24 cellular contexts compared by ENCODE assay signal in the genomic region with DNA sequence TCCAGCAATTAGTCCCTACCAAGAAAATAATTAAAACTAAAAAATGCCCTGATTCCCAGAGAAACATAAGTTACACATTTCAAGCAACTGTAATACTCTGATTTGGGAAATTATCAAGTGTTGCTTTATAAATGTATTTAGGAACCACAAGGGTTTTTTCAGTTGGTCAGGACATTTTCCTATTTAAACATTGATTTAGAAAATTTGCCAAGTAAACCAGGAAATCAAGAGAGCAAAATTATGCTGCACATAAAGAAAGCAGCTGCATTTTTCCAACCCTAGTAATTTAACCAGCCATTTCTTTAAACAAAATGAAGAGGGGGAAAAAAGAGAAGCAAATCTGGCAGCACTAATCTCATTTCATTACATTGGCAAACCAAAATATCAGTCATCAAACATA.
"Had no signal": no experiment of that assay in that cellular context is flagged by ENCODE, and none has a peak within 500 bp of the region (broad histone marks: within the 10 kb centered on the region; RNA-seq: fewer than 3 reads in every experiment).

No MANE protein-coding gene starts in this region.

- DNase-seq: effector memory CD4-positive, alpha-beta T cell; erythroblast; esophagus squamous epithelium; head of caudate nucleus; left lung; mesenchymal stem cell; mucosa of descending colon; naive B cell; right cardiac atrium; sigmoid colon; stimulated activated CD4-positive, alpha-beta T cell treated with anti-CD3 and anti-CD28 coated beads, Interleukin-15, amount 100 ng/mL, for 24 hours; stimulated activated CD4-positive, alpha-beta T cell treated with anti-CD3 and anti-CD28 coated beads, Interleukin-2, amount 100 ng/mL, for 48 hours; stimulated activated naive B cell treated with anti-CD40 and anti-IgM and Interleukin-4, amounts not matched to agents 10 μg/mL and 1 μg/mL and 100 μg/mL, for 72 hours had no signal

- H3K4me3 Mint-ChIP-seq: mesothelial cell of epicardium; naive B cell; natural killer cell treated with Interleukin-12 subunit alpha and Interleukin-12 subunit beta and Interleukin-15 and Interleukin-18, amount 100 ng/mL, for 72 hours; neural crest cell; stimulated activated naive B cell treated with anti-CD40 and anti-IgM and Interleukin-4, amounts not matched to agents 10 μg/mL and 1 μg/mL and 100 μg/mL, for 72 hours; stimulated activated naive CD8-positive, alpha-beta T cell treated with anti-CD3 and anti-CD28 coated beads, Interleukin-15, Interleukin-2, amounts not matched to agents 100 ng/mL and 50 ng/mL, for 24 hours had no signal

- H3K36me3 ChIP-seq: esophagus squamous epithelium, left lung, neutrophil, prostate gland, sigmoid colon, thyroid gland had no signal

- H3K4me3 ChIP-seq: coronary artery, esophagus squamous epithelium, left lung, mucosa of descending colon, prostate gland, sigmoid colon, thyroid gland had no signal

- H3K27me3 ChIP-seq: esophagus squamous epithelium, left lung, neutrophil, sigmoid colon, thyroid gland had no signal

- H3K27me3 Mint-ChIP-seq: natural killer cell treated with Interleukin-12 subunit alpha and Interleukin-12 subunit beta and Interleukin-15 and Interleukin-18, amount 100 ng/mL, for 72 hours; stimulated activated naive CD8-positive, alpha-beta T cell treated with anti-CD3 and anti-CD28 coated beads, Interleukin-15, Interleukin-2, amounts not matched to agents 100 ng/mL and 50 ng/mL, for 24 hours had no signal

- H3K36me3 Mint-ChIP-seq: naive B cell; natural killer cell treated with Interleukin-12 subunit alpha and Interleukin-12 subunit beta and Interleukin-15 and Interleukin-18, amount 100 ng/mL, for 72 hours; stimulated activated naive B cell treated with anti-CD40 and anti-IgM and Interleukin-4, amounts not matched to agents 10 μg/mL and 1 μg/mL and 100 μg/mL, for 72 hours had no signal

- H3K4me1 ChIP-seq: left lung, prostate gland had no signal

- ATAC-seq: mucosa of descending colon; natural killer cell treated with Interleukin-12 subunit alpha and Interleukin-12 subunit beta and Interleukin-15 and Interleukin-18, amount 100 ng/mL, for 72 hours; right cardiac atrium; stimulated activated naive B cell treated with anti-CD40 and anti-IgM and Interleukin-4, amounts not matched to agents 10 μg/mL and 1 μg/mL and 100 μg/mL, for 72 hours had no signal

- H3K9me3 Mint-ChIP-seq: stimulated activated naive CD8-positive, alpha-beta T cell treated with anti-CD3 and anti-CD28 coated beads, Interleukin-15, Interleukin-2, amounts not matched to agents 100 ng/mL and 50 ng/mL, for 24 hours had no signal

- FAIRE-seq: endothelial cell of umbilical vein, frontal cortex, keratinocyte had no signal

- H3K4me1 Mint-ChIP-seq: naive B cell; stimulated activated naive B cell treated with anti-CD40 and anti-IgM and Interleukin-4, amounts not matched to agents 10 μg/mL and 1 μg/mL and 100 μg/mL, for 72 hours had no signal

- H3K9me3 ChIP-seq: esophagus squamous epithelium, neutrophil, prostate gland, thyroid gland had no signal

- H3K27ac Mint-ChIP-seq: mesothelial cell of epicardium; naive B cell; natural killer cell treated with Interleukin-12 subunit alpha and Interleukin-12 subunit beta and Interleukin-15 and Interleukin-18, amount 100 ng/mL, for 72 hours; stimulated activated naive B cell treated with anti-CD40 and anti-IgM and Interleukin-4, amounts not matched to agents 10 μg/mL and 1 μg/mL and 100 μg/mL, for 72 hours; stimulated activated naive CD8-positive, alpha-beta T cell treated with anti-CD3 and anti-CD28 coated beads, Interleukin-15, Interleukin-2, amounts not matched to agents 100 ng/mL and 50 ng/mL, for 24 hours had no signal

- H3K27ac ChIP-seq: left lung, neutrophil, prostate gland had no signal
